1 cellular context compared by ENCODE assay signal in the genomic region with DNA sequence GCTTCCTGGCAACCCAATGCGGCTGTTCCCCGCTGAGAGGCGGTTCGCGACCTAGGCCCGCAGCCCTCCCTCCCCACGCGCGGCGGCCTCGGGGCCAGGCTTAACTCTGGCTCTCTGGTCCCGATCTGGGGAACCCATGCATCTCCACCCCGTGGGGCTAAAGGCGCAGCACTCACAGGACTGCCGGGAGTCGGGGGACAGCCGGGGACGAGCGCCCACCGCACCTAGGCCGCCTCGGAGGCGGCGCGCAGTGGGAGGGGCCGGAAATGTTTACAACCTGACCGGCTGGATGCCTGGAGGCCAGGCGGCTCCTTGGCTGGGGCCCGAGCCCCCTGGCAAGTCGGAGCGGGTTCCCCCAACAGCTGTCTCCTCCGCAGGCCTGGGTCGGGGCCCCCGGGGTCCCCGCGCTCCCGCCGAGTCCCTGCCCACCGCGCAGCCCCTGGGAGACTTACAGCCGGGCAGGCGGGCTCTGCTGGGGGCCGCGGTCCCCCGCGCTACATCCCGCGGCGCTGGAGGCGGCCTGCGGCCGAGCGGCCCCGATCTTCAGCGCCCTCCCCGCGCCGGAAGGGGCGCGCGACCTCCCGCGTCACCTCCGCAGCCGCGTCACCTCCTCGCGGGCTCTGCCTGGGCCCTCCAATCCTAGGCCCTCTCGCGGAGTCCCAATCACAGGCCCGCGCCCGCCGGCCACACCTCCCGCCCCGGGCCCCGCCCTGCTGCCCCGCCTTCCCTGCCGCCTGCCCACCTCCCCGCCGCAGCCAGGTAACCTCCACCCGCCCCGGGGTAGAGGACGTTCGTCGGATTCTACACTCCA.
A peak's percentile ranks its signal among the peaks of the same experiment; 100 is the strongest.
TF ChIP-seq lines count a peak whose summit lies in the region.

A gene with protein sequence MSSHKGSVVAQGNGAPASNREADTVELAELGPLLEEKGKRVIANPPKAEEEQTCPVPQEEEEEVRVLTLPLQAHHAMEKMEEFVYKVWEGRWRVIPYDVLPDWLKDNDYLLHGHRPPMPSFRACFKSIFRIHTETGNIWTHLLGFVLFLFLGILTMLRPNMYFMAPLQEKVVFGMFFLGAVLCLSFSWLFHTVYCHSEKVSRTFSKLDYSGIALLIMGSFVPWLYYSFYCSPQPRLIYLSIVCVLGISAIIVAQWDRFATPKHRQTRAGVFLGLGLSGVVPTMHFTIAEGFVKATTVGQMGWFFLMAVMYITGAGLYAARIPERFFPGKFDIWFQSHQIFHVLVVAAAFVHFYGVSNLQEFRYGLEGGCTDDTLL (minus strand): TSS at position 580 of the 811 bp plus-strand sequence. CDS start 7,242 bp downstream, outside the sequence.

TF ChIP-seq in WTC11, 78 proteins besides CTCF, POLR2A, EP300 and RAD21 (continued from another document and continues in another):
- TF ChIP-seq, protein P1, sequence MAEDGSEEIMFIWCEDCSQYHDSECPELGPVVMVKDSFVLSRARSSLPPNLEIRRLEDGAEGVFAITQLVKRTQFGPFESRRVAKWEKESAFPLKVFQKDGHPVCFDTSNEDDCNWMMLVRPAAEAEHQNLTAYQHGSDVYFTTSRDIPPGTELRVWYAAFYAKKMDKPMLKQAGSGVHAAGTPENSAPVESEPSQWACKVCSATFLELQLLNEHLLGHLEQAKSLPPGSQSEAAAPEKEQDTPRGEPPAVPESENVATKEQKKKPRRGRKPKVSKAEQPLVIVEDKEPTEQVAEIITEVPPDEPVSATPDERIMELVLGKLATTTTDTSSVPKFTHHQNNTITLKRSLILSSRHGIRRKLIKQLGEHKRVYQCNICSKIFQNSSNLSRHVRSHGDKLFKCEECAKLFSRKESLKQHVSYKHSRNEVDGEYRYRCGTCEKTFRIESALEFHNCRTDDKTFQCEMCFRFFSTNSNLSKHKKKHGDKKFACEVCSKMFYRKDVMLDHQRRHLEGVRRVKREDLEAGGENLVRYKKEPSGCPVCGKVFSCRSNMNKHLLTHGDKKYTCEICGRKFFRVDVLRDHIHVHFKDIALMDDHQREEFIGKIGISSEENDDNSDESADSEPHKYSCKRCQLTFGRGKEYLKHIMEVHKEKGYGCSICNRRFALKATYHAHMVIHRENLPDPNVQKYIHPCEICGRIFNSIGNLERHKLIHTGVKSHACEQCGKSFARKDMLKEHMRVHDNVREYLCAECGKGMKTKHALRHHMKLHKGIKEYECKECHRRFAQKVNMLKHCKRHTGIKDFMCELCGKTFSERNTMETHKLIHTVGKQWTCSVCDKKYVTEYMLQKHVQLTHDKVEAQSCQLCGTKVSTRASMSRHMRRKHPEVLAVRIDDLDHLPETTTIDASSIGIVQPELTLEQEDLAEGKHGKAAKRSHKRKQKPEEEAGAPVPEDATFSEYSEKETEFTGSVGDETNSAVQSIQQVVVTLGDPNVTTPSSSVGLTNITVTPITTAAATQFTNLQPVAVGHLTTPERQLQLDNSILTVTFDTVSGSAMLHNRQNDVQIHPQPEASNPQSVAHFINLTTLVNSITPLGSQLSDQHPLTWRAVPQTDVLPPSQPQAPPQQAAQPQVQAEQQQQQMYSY (CRISPR knock-in tag; IDR thresholded peaks at IDR 0.05), result no peak; the same call in 1 of the 2 replicates
- TF ChIP-seq, protein P2, sequence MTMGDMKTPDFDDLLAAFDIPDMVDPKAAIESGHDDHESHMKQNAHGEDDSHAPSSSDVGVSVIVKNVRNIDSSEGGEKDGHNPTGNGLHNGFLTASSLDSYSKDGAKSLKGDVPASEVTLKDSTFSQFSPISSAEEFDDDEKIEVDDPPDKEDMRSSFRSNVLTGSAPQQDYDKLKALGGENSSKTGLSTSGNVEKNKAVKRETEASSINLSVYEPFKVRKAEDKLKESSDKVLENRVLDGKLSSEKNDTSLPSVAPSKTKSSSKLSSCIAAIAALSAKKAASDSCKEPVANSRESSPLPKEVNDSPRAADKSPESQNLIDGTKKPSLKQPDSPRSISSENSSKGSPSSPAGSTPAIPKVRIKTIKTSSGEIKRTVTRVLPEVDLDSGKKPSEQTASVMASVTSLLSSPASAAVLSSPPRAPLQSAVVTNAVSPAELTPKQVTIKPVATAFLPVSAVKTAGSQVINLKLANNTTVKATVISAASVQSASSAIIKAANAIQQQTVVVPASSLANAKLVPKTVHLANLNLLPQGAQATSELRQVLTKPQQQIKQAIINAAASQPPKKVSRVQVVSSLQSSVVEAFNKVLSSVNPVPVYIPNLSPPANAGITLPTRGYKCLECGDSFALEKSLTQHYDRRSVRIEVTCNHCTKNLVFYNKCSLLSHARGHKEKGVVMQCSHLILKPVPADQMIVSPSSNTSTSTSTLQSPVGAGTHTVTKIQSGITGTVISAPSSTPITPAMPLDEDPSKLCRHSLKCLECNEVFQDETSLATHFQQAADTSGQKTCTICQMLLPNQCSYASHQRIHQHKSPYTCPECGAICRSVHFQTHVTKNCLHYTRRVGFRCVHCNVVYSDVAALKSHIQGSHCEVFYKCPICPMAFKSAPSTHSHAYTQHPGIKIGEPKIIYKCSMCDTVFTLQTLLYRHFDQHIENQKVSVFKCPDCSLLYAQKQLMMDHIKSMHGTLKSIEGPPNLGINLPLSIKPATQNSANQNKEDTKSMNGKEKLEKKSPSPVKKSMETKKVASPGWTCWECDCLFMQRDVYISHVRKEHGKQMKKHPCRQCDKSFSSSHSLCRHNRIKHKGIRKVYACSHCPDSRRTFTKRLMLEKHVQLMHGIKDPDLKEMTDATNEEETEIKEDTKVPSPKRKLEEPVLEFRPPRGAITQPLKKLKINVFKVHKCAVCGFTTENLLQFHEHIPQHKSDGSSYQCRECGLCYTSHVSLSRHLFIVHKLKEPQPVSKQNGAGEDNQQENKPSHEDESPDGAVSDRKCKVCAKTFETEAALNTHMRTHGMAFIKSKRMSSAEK (CRISPR knock-in tag; IDR thresholded peaks at IDR 0.05; ENCODE audit: borderline replicate concordance), result no peak
- TF ChIP-seq CREM (CRISPR knock-in tag; IDR thresholded peaks at IDR 0.05) (peak; percentile 90), TP53 (CRISPR knock-in tag; IDR thresholded peaks at IDR 0.05) (no peak), TCF7 (CRISPR knock-in tag; IDR thresholded peaks at IDR 0.05; ENCODE audit: low read depth) (no peak), ZNF263 (CRISPR knock-in tag; IDR thresholded peaks at IDR 0.05; ENCODE audit: low read depth) (no peak), ZNF416 (CRISPR knock-in tag; IDR thresholded peaks at IDR 0.05) (peak; percentile 67; the same call in 1 of the 2 replicates), TEAD1 (CRISPR knock-in tag; IDR thresholded peaks at IDR 0.05) (0 out of 2 replicates have a peak, but pooled peaks have one; percentile 71), NR3C1 (CRISPR knock-in tag; conservative IDR thresholded peaks at IDR 0.05; ENCODE audit: low read depth) (no peak), ZNF138 (CRISPR knock-in tag; conservative IDR thresholded peaks at IDR 0.05) (no peak), ZNF219 (CRISPR knock-in tag; IDR thresholded peaks at IDR 0.05; ENCODE audit: borderline replicate concordance) (no peak)
- TF ChIP-seq, protein P3, sequence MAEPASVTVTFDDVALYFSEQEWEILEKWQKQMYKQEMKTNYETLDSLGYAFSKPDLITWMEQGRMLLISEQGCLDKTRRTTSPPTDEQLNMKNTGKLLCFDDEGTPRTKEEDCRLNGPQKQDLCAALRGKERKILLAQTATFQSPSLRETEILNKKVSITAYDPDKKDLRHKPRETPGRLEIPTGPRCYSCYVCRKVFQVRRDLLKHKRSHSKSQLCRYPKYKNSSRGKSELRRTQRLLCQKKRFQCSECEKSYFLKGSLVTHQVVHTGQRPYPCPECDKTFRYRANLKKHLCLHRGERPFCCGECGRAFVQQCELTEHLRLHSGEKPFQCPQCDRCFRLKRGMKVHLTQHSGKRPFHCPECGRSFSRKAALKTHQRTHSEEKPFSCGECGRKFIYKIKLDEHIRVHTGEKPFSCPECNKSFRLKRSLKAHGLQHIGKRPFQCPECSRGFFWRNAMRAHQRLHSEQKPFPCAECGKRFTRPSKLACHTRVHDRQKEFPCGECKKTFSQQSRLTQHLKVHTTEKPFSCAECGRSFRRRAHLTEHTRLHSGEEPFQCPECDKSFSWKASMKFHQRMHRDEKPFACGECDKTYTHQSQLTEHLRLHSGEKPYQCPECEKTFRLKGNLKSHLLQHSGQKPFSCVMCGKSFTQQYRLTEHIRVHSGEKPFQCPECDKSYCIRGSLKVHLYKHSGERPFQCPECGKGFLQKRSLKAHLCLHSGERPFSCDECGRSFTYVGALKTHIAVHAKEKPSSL (CRISPR knock-in tag; conservative IDR thresholded peaks at IDR 0.05), result no peak
- TF ChIP-seq, protein P4, sequence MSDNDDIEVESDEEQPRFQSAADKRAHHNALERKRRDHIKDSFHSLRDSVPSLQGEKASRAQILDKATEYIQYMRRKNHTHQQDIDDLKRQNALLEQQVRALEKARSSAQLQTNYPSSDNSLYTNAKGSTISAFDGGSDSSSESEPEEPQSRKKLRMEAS (CRISPR knock-in tag; IDR thresholded peaks at IDR 0.05), result no peak
- TF ChIP-seq, protein P5, sequence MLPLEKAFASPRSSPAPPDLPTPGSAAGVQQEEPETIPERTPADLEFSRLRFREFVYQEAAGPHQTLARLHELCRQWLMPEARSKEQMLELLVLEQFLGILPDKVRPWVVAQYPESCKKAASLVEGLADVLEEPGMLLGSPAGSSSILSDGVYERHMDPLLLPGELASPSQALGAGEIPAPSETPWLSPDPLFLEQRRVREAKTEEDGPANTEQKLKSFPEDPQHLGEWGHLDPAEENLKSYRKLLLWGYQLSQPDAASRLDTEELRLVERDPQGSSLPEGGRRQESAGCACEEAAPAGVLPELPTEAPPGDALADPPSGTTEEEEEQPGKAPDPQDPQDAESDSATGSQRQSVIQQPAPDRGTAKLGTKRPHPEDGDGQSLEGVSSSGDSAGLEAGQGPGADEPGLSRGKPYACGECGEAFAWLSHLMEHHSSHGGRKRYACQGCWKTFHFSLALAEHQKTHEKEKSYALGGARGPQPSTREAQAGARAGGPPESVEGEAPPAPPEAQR (CRISPR knock-in tag; IDR thresholded peaks at IDR 0.05), result no peak
- TF ChIP-seq, protein P6, sequence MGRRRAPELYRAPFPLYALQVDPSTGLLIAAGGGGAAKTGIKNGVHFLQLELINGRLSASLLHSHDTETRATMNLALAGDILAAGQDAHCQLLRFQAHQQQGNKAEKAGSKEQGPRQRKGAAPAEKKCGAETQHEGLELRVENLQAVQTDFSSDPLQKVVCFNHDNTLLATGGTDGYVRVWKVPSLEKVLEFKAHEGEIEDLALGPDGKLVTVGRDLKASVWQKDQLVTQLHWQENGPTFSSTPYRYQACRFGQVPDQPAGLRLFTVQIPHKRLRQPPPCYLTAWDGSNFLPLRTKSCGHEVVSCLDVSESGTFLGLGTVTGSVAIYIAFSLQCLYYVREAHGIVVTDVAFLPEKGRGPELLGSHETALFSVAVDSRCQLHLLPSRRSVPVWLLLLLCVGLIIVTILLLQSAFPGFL (CRISPR knock-in tag; IDR thresholded peaks at IDR 0.05; ENCODE audit: borderline replicate concordance), result no peak
- TF ChIP-seq, protein P7, sequence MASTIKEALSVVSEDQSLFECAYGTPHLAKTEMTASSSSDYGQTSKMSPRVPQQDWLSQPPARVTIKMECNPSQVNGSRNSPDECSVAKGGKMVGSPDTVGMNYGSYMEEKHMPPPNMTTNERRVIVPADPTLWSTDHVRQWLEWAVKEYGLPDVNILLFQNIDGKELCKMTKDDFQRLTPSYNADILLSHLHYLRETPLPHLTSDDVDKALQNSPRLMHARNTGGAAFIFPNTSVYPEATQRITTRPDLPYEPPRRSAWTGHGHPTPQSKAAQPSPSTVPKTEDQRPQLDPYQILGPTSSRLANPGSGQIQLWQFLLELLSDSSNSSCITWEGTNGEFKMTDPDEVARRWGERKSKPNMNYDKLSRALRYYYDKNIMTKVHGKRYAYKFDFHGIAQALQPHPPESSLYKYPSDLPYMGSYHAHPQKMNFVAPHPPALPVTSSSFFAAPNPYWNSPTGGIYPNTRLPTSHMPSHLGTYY (CRISPR knock-in tag; IDR thresholded peaks at IDR 0.05), result no peak
- TF ChIP-seq, protein P8, sequence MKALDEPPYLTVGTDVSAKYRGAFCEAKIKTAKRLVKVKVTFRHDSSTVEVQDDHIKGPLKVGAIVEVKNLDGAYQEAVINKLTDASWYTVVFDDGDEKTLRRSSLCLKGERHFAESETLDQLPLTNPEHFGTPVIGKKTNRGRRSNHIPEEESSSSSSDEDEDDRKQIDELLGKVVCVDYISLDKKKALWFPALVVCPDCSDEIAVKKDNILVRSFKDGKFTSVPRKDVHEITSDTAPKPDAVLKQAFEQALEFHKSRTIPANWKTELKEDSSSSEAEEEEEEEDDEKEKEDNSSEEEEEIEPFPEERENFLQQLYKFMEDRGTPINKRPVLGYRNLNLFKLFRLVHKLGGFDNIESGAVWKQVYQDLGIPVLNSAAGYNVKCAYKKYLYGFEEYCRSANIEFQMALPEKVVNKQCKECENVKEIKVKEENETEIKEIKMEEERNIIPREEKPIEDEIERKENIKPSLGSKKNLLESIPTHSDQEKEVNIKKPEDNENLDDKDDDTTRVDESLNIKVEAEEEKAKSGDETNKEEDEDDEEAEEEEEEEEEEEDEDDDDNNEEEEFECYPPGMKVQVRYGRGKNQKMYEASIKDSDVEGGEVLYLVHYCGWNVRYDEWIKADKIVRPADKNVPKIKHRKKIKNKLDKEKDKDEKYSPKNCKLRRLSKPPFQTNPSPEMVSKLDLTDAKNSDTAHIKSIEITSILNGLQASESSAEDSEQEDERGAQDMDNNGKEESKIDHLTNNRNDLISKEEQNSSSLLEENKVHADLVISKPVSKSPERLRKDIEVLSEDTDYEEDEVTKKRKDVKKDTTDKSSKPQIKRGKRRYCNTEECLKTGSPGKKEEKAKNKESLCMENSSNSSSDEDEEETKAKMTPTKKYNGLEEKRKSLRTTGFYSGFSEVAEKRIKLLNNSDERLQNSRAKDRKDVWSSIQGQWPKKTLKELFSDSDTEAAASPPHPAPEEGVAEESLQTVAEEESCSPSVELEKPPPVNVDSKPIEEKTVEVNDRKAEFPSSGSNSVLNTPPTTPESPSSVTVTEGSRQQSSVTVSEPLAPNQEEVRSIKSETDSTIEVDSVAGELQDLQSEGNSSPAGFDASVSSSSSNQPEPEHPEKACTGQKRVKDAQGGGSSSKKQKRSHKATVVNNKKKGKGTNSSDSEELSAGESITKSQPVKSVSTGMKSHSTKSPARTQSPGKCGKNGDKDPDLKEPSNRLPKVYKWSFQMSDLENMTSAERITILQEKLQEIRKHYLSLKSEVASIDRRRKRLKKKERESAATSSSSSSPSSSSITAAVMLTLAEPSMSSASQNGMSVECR (CRISPR knock-in tag; IDR thresholded peaks at IDR 0.05; ENCODE audit: borderline replicate concordance), result peak; percentile 29; the same call in 1 of the 2 replicates
- TF ChIP-seq, protein P9, sequence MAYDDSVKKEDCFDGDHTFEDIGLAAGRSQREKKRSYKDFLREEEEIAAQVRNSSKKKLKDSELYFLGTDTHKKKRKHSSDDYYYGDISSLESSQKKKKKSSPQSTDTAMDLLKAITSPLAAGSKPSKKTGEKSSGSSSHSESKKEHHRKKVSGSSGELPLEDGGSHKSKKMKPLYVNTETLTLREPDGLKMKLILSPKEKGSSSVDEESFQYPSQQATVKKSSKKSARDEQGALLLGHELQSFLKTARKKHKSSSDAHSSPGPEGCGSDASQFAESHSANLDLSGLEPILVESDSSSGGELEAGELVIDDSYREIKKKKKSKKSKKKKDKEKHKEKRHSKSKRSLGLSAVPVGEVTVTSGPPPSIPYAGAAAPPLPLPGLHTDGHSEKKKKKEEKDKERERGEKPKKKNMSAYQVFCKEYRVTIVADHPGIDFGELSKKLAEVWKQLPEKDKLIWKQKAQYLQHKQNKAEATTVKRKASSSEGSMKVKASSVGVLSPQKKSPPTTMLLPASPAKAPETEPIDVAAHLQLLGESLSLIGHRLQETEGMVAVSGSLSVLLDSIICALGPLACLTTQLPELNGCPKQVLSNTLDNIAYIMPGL (CRISPR knock-in tag; IDR thresholded peaks at IDR 0.05), result peak; percentile 13; the same call in 1 of the 2 replicates
